In the genomic region with DNA sequence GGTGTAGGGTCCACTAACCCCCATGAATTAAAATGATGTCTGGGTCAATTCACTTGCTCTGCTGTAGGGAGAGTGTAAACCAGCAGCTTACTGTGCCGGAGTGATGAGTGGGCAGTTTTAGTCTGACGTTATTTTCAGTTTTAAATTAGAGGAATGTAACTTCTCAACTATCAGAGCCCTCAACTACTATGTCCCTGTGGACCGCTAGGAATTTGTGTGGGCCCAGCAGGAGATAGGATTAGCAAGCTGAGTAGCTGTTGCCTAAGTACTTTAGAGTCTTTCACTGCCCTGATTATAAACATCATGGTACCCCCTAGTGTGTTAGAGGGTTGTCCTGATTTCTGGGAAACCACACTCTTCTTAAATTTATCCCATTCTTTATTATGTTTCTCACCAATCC, we compare ENCODE assay signal across 1 cellular context.
TF ChIP-seq lines count a peak whose summit lies in the region.

No MANE protein-coding gene starts in this region.

TF ChIP-seq in IMR-90, 13 proteins besides CTCF, POLR2A, EP300 and RAD21 (continued from another document):
- TF ChIP-seq CEBPB (IDR thresholded peaks at IDR 0.05; ENCODE audit: low read depth, low read length) = peak; percentile 74
- TF ChIP-seq MAFK (IDR thresholded peaks at IDR 0.05; ENCODE audit: low read depth, low read length) = peak; percentile 93
- no peak for TF ChIP-seq BHLHE40 (IDR thresholded peaks at IDR 0.05; ENCODE audit: low read depth, low read length)
- no peak for TF ChIP-seq MXI1 (IDR thresholded peaks at IDR 0.05; ENCODE audit: borderline replicate concordance, low read depth, low read length)
- TF ChIP-seq, protein P1, sequence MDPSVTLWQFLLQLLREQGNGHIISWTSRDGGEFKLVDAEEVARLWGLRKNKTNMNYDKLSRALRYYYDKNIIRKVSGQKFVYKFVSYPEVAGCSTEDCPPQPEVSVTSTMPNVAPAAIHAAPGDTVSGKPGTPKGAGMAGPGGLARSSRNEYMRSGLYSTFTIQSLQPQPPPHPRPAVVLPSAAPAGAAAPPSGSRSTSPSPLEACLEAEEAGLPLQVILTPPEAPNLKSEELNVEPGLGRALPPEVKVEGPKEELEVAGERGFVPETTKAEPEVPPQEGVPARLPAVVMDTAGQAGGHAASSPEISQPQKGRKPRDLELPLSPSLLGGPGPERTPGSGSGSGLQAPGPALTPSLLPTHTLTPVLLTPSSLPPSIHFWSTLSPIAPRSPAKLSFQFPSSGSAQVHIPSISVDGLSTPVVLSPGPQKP (IDR thresholded peaks at IDR 0.05; ENCODE audit: borderline replicate concordance, low read depth, low read length) = no peak
TF ChIP-seq in IMR-90: peak in this region for 3.
